In the genomic region with DNA sequence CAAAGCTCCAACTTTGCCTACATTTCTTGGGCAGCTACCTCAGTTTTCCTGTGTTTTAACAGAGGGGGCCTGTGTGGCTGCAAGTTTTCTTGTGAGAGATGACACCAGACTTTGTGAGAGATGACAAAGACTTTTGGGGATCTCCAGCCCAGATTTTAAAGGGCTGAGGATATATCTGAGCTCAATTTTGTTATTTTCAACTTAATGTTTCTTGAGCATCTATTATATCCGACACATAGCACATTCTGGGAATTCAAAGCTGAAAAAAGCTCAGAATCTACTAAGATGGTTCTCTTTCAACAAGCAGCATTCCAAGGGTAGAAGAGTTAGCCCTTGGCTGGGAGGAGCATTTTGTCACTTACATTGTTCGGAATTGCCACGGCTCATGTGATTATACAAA, we compare ENCODE assay signal across 22 cellular contexts.
"Had no signal": no experiment of that assay in that cellular context is flagged by ENCODE, and none has a peak within 500 bp of the region (broad histone marks: within the 10 kb centered on the region; RNA-seq: fewer than 3 reads in every experiment).

No MANE protein-coding gene starts in this region.

- ATAC-seq: activated CD4-positive, alpha-beta T cell treated with anti-CD3 and anti-CD28 coated beads for 36 hours; foreskin keratinocyte; mucosa of descending colon; naive thymus-derived CD4-positive, alpha-beta T cell; WTC11 had no signal

- H3K4me3 ChIP-seq: left ventricle myocardium inferior, mucosa of descending colon had no signal

- H3K4me1 ChIP-seq: parathyroid adenoma had no signal

- H3K4me3 Mint-ChIP-seq: activated CD4-positive, alpha-beta T cell treated with anti-CD3 and anti-CD28 coated beads for 36 hours; activated naive CD4-positive, alpha-beta T cell treated with anti-CD3 and anti-CD28 coated beads, Interleukin-2, amount 50 U/mL, for 24 hours; dendritic cell treated with granulocyte-macrophage colony-stimulating factor and Interleukin-4, amounts not matched to agents 40 ng/mL and 50 ng/mL, for 4 days; naive thymus-derived CD4-positive, alpha-beta T cell; T-helper 2 cell treated with Interferon-gamma antibody and Interleukin-4, amounts not matched to agents 5 μg/mL and 100 μg/mL, for 36 hours; WTC11 had no signal

- H3K9me3 Mint-ChIP-seq: activated naive CD4-positive, alpha-beta T cell treated with anti-CD3 and anti-CD28 coated beads, Interleukin-2, amount 50 U/mL, for 24 hours; dendritic cell treated with granulocyte-macrophage colony-stimulating factor and Interleukin-4, amounts not matched to agents 40 ng/mL and 50 ng/mL, for 4 days; naive thymus-derived CD4-positive, alpha-beta T cell; T-helper 2 cell treated with Interferon-gamma antibody and Interleukin-4, amounts not matched to agents 5 μg/mL and 100 μg/mL, for 36 hours had no signal

- H3K27me3 Mint-ChIP-seq: activated CD4-positive, alpha-beta T cell treated with anti-CD3 and anti-CD28 coated beads for 36 hours; activated naive CD4-positive, alpha-beta T cell treated with anti-CD3 and anti-CD28 coated beads, Interleukin-2, amount 50 U/mL, for 24 hours; dendritic cell treated with granulocyte-macrophage colony-stimulating factor and Interleukin-4, amounts not matched to agents 40 ng/mL and 50 ng/mL, for 4 days; naive thymus-derived CD4-positive, alpha-beta T cell had no signal

- H2AFZ ChIP-seq: parathyroid adenoma had no signal

- H3K36me3 Mint-ChIP-seq: activated naive CD4-positive, alpha-beta T cell treated with anti-CD3 and anti-CD28 coated beads, Interleukin-2, amount 50 U/mL, for 24 hours; naive thymus-derived CD4-positive, alpha-beta T cell had no signal

- H3K27me3 ChIP-seq: ascending aorta, foreskin keratinocyte had no signal

- DNase-seq: activated CD4-positive, alpha-beta T cell treated with anti-CD3 and anti-CD28 coated beads for 36 hours; activated CD4-positive, alpha-beta T cell treated with anti-CD3 and anti-CD28 coated beads, Interleukin-2, amount 50 U/mL, for 48 hours; activated gamma-delta T cell; cerebellar nuclear complex; effector CD8-positive, alpha-beta T cell; foreskin keratinocyte; head of caudate nucleus; kidney glomerular epithelial cell; left ventricle myocardium inferior; mammary epithelial cell; mucosa of descending colon; naive thymus-derived CD4-positive, alpha-beta T cell; stimulated activated CD4-positive, alpha-beta T cell treated with anti-CD3 and anti-CD28 coated beads, Interleukin-12 subunit alpha, Interleukin-12 subunit beta, amount 100 ng/mL, for 4 hours; stimulated activated CD4-positive, alpha-beta T cell treated with anti-CD3 and anti-CD28 coated beads, Interleukin-1b, Interleukin-23, amount 100 ng/mL, for 48 hours; stimulated activated CD8-positive, alpha-beta memory T cell treated with anti-CD3 and anti-CD28 coated beads, Interleukin-4, amount 100 ng/mL, for 48 hours; stimulated activated naive CD4-positive, alpha-beta T cell had no signal

- H3K9ac ChIP-seq: parathyroid adenoma had no signal

- H3K9me3 ChIP-seq: ascending aorta, left ventricle myocardium inferior, mucosa of descending colon had no signal

- H3K79me2 ChIP-seq: parathyroid adenoma had no signal

- H3K27ac ChIP-seq: ascending aorta, foreskin keratinocyte, parathyroid adenoma had no signal

- H3K36me3 ChIP-seq: ascending aorta, left ventricle myocardium inferior had no signal

- H3K27ac Mint-ChIP-seq: activated CD4-positive, alpha-beta T cell treated with anti-CD3 and anti-CD28 coated beads for 36 hours; dendritic cell treated with granulocyte-macrophage colony-stimulating factor and Interleukin-4, amounts not matched to agents 40 ng/mL and 50 ng/mL, for 4 days; T-helper 2 cell treated with Interferon-gamma antibody and Interleukin-4, amounts not matched to agents 5 μg/mL and 100 μg/mL, for 36 hours had no signal
